ENCODE assay signal across 8 cellular contexts in genomic region chr13:52651880-52652169, GRCh38. TPM values are rescaled to one million over a fixed set of nuclear protein-coding genes. Genes with fewer than 3 reads are reported as not detected.
DNase-seq lines count a peak whose midpoint lies in the region; ATAC-seq and TF ChIP-seq lines count a peak whose summit lies in the region.

No MANE protein-coding gene starts in this region.

- H3K9me3 ChIP-seq in DND-41 (ENCODE audit: insufficient read depth, low read length, severe bottlenecking) (no peaks in the 10 kb centered on the region), esophagus (ENCODE audit: control insufficient read depth in 2 of 2, insufficient read depth in 1 of 2, low read depth in 1 of 2, low read length in 1 of 2) (no peaks in the 10 kb centered on the region), parathyroid adenoma (ENCODE audit: control insufficient read depth, low read length) (no peaks in the 10 kb centered on the region)

- TF ChIP-seq CTCF in DND-41 (IDR thresholded peaks at IDR 0.05; ENCODE audit: borderline replicate concordance, extremely low read depth, low read length, poor library complexity, severe bottlenecking) (no peak), parathyroid adenoma (IDR thresholded peaks at IDR 0.05) (no peak)

- DNase-seq in DND-41 (no peak), NCI-H2171 (lab: John Stamatoyannopoulos, UW) (peak; percentile 77), activated gamma-delta T cell treated with Interleukin-2 at 50 U/mL for 16 hours (no peak), cerebellar nuclear complex (lab: John Stamatoyannopoulos, UW) (no peak), ecto neural progenitor cell (ENCODE audit: low spot score) (no peak)

- H3K4me2 ChIP-seq in DND-41 (ENCODE audit: insufficient read depth, low read length) (peak overlapping the region; percentile 80), parathyroid adenoma (ENCODE audit: low read length) (peak overlapping the region; percentile 86)

- H2AFZ ChIP-seq in DND-41 (ENCODE audit: low read depth, low read length) (peak overlapping the region; percentile 86), parathyroid adenoma (peak overlapping the region; percentile 95)

- no peaks in the 10 kb centered on the region for H3K27me3 ChIP-seq in DND-41 (ENCODE audit: insufficient read depth, low read length, poor library complexity)
- no peaks in the 10 kb centered on the region for H3K27me3 ChIP-seq in esophagus (ENCODE audit: control insufficient read depth in 1 of 2, insufficient read depth in 2 of 2, low read length in 2 of 2)
- H3K27me3 ChIP-seq in parathyroid adenoma (ENCODE audit: control insufficient read depth, insufficient read depth, low read length): no peaks in the 10 kb centered on the region

- H3K27ac ChIP-seq in DND-41 (ENCODE audit: low read length) (peak overlapping the region; percentile 99), esophagus (ENCODE audit: low read depth in 2 of 2, low read length in 1 of 2) (peak overlapping the region; percentile 98), parathyroid adenoma (peak overlapping the region; percentile 100)

- H4K20me1 ChIP-seq in DND-41 (ENCODE audit: insufficient read depth, low read length): peaks cover 9% of the 10 kb centered on the region; the same call in 1 of the 2 replicates

- H3K79me2 ChIP-seq in DND-41 (ENCODE audit: insufficient read depth, low read length) (peaks cover 70% of the 10 kb centered on the region), parathyroid adenoma (peaks cover 14% of the 10 kb centered on the region)

- H3K4me3 ChIP-seq in DND-41 (ENCODE audit: low read depth in 1 of 2, low read length in 2 of 2) (peak overlapping the region; percentile 87 to 94), esophagus (ENCODE audit: low read depth in 1 of 2, low read length in 2 of 2) (peak overlapping the region; percentile 79 to 94), parathyroid adenoma (ENCODE audit: low read depth, low read length) (peak overlapping the region; percentile 92)

- ATAC-seq in DND-41 (ENCODE audit: insufficient read depth, low read depth) (peak; percentile 27), GM21737 (IDR thresholded peaks at IDR 0.05; ENCODE audit: unreplicated experiment) (peak; percentile 9)

- WGBS in esophagus, 2 donors: 0% methylated on average over 8 of the region's 8 CpGs

- H3K36me3 ChIP-seq in DND-41 (ENCODE audit: insufficient read depth, low read length) (peaks cover 38% of the 10 kb centered on the region), esophagus (ENCODE audit: control insufficient read depth in 2 of 2, insufficient read depth in 2 of 2, low read length in 1 of 2) (peaks cover 0 to 2% of the 10 kb centered on the region in 2 donors), parathyroid adenoma (ENCODE audit: control insufficient read depth, insufficient read depth, low read length) (no peaks in the 10 kb centered on the region)

- H3K9ac ChIP-seq in DND-41 (ENCODE audit: low read depth, low read length) (peak overlapping the region; percentile 74), parathyroid adenoma (peak overlapping the region; percentile 53)

- H3K4me1 ChIP-seq in DND-41 (ENCODE audit: insufficient read depth, low read length) (peaks cover 46% of the 10 kb centered on the region), esophagus (ENCODE audit: control insufficient read depth in 2 of 2, insufficient read depth in 2 of 2, low read length in 1 of 2) (no peaks in the 10 kb centered on the region), parathyroid adenoma (peaks cover 2% of the 10 kb centered on the region)

RNA-seq across cellular contexts. Expression of gene SUGT1, which starts 0.8 kb away (rescaled TPM):
- polyA plus RNA-seq in esophagus: 10 to 100 TPM; 33.7 to 36.1 TPM

RNA-seq across cellular contexts. Expression of gene HNRNPA1L2, which starts 9.6 kb away (rescaled TPM):
- polyA plus RNA-seq in esophagus: 1 to 10 TPM; 5.3 to 8.9 TPM
